ENCODE assay signal across 9 cellular contexts in genomic region chr1:23798662-23799142, GRCh38. TPM values are rescaled to one million over a fixed set of nuclear protein-coding genes. Genes with fewer than 3 reads are reported as not detected.
DNase-seq lines count a peak whose midpoint lies in the region; ATAC-seq and TF ChIP-seq lines count a peak whose summit lies in the region.
"Had no signal": no experiment of that assay in that cellular context is flagged by ENCODE, and none has a peak within 500 bp of the region (broad histone marks: within the 10 kb centered on the region; RNA-seq: fewer than 3 reads in every experiment).

No MANE protein-coding gene starts in this region.

- peak; percentile 35 for DNase-seq in activated T-cell treated with anti-CD3 and anti-CD28 coated beads, Interleukin-2, amount 50 U/mL, for 24 hours
- DNase-seq in activated T-cell treated with anti-CD3 and anti-CD28 coated beads, Interleukin-2, amount 50 U/mL, for 1 hour: no peak
- peak; percentile 14 for DNase-seq in activated naive CD4-positive, alpha-beta T cell treated with anti-CD3 and anti-CD28 coated beads, Interleukin-2, amount 50 U/mL, for 16 hours
- DNase-seq in left lung (no peak), suprapubic skin (ENCODE audit: low spot score in 2 of 2) (no peak), NCI-H748 treated with DMSO at 0.1 percent for 48 hours (lab: John Stamatoyannopoulos, UW) (no peak)
- DNase-seq: NCI-H2107 had no signal

- peak overlapping the region; percentile 98 for H3K4me3 Mint-ChIP-seq in activated T-cell treated with anti-CD3 and anti-CD28 coated beads, Interleukin-2, amount 50 U/mL, for 24 hours

- TF ChIP-seq CTCF in left lung (IDR thresholded peaks at IDR 0.05): no peak
- no peak for TF ChIP-seq CTCF in suprapubic skin (IDR thresholded peaks at IDR 0.05)

- H3K27ac Mint-ChIP-seq in activated T-cell treated with anti-CD3 and anti-CD28 coated beads, Interleukin-2, amount 50 U/mL, for 24 hours: peak overlapping the region; percentile 94

- H3K27me3 ChIP-seq in left lung (no peaks in the 10 kb centered on the region), suprapubic skin (no peaks in the 10 kb centered on the region)

- H3K36me3 Mint-ChIP-seq in activated T-cell treated with anti-CD3 and anti-CD28 coated beads, Interleukin-2, amount 50 U/mL, for 24 hours (ENCODE audit: low read depth): peaks cover 61% of the 10 kb centered on the region

- ATAC-seq in left lung (no peak), GM18867 (IDR thresholded peaks at IDR 0.05; ENCODE audit: unreplicated experiment) (no peak), HG03354 (IDR thresholded peaks at IDR 0.05; ENCODE audit: poor library complexity, severe bottlenecking, unreplicated experiment) (no peak)

- H3K4me1 Mint-ChIP-seq in activated T-cell treated with anti-CD3 and anti-CD28 coated beads, Interleukin-2, amount 50 U/mL, for 24 hours (ENCODE audit: low read depth): peaks cover 21% of the 10 kb centered on the region

- H3K36me3 ChIP-seq in left lung (peaks cover 0 to 55% of the 10 kb centered on the region in 2 donors), suprapubic skin (peaks cover 45% of the 10 kb centered on the region)

- H3K4me3 ChIP-seq in left lung (peak overlapping the region in 1 of 2 donors; percentile 82), suprapubic skin (peak overlapping the region; percentile 95)

- intact Hi-C loops in left lung (cut with DNase I): no loop called here

- H3K4me1 ChIP-seq in left lung: peaks cover 14 to 28% of the 10 kb centered on the region in 2 donors
- peaks cover 37% of the 10 kb centered on the region for H3K4me1 ChIP-seq in suprapubic skin

- TF ChIP-seq POLR2A in suprapubic skin (IDR thresholded peaks at IDR 0.05): no peak

- WGBS in suprapubic skin: 86% methylated on average over 9 of the region's 12 CpGs

- H3K27ac ChIP-seq in left lung: peak overlapping the region; percentile 91 to 92
- H3K27ac ChIP-seq in suprapubic skin: peak overlapping the region; percentile 93

- H3K9me3 Mint-ChIP-seq in activated T-cell treated with anti-CD3 and anti-CD28 coated beads, Interleukin-2, amount 50 U/mL, for 24 hours: no peaks in the 10 kb centered on the region

- TF ChIP-seq EP300 in suprapubic skin (IDR thresholded peaks at IDR 0.05): no peak

- H3K9me3 ChIP-seq in left lung: no peaks in the 10 kb centered on the region
- H3K9me3 ChIP-seq in suprapubic skin: no peaks in the 10 kb centered on the region

- H3K27me3 Mint-ChIP-seq in activated T-cell treated with anti-CD3 and anti-CD28 coated beads, Interleukin-2, amount 50 U/mL, for 24 hours: no peaks in the 10 kb centered on the region

RNA-seq across cellular contexts. Expression of gene GALE, which starts 1.9 kb away (rescaled TPM):
- total RNA-seq in left lung: 10 to 100 TPM; 57.5 to 68.0 TPM
- 10 to 100 TPM; 15.4 to 26.6 (median 16.9) TPM for total RNA-seq in suprapubic skin

RNA-seq across cellular contexts. Expression of gene LYPLA2, which starts 7.8 kb away (rescaled TPM):
- total RNA-seq in left lung (10 to 100 TPM; 64.2 to 65.8 TPM), suprapubic skin (10 to 100 TPM; 52.7 to 76.9 (median 63.6) TPM)

RNA-seq across cellular contexts. Expression of gene PITHD1, which starts 20.5 kb away (rescaled TPM):
- total RNA-seq in left lung (10 to 100 TPM; 50.3 to 63.8 TPM), suprapubic skin (10 to 100 TPM; 49.4 to 93.1 (median 74.3) TPM)

RNA-seq across cellular contexts. Expression of gene HMGCL, which starts 26.5 kb away (rescaled TPM):
- total RNA-seq in left lung (10 to 100 TPM; 34.1 to 51.3 TPM), suprapubic skin (10 to 100 TPM; 17.7 to 41.9 (median 29.3) TPM)

RNA-seq across cellular contexts. Expression of gene ELOA, which starts 55.4 kb away (rescaled TPM):
- 10 to 100 TPM; 48.6 to 50.3 TPM for total RNA-seq in left lung
- 10 to 100 TPM; 38.2 to 58.2 (median 42.8) TPM for total RNA-seq in suprapubic skin

Comparison
In these comparisons a context has a peak if more than half of its experiments do, and no peak if none do; other contexts are left out.
1. DNase-seq: peak in activated T-cell treated with anti-CD3 and anti-CD28 coated beads, Interleukin-2, amount 50 U/mL, for 24 hours (single experiment) and activated naive CD4-positive, alpha-beta T cell treated with anti-CD3 and anti-CD28 coated beads, Interleukin-2, amount 50 U/mL, for 16 hours (single experiment); none in activated T-cell treated with anti-CD3 and anti-CD28 coated beads, Interleukin-2, amount 50 U/mL, for 1 hour (single experiment), left lung (0 of 2), suprapubic skin (0 of 2) and NCI-H748 treated with DMSO at 0.1 percent for 48 hours (single experiment).